1 cellular context compared by ENCODE assay signal in the genomic region with DNA sequence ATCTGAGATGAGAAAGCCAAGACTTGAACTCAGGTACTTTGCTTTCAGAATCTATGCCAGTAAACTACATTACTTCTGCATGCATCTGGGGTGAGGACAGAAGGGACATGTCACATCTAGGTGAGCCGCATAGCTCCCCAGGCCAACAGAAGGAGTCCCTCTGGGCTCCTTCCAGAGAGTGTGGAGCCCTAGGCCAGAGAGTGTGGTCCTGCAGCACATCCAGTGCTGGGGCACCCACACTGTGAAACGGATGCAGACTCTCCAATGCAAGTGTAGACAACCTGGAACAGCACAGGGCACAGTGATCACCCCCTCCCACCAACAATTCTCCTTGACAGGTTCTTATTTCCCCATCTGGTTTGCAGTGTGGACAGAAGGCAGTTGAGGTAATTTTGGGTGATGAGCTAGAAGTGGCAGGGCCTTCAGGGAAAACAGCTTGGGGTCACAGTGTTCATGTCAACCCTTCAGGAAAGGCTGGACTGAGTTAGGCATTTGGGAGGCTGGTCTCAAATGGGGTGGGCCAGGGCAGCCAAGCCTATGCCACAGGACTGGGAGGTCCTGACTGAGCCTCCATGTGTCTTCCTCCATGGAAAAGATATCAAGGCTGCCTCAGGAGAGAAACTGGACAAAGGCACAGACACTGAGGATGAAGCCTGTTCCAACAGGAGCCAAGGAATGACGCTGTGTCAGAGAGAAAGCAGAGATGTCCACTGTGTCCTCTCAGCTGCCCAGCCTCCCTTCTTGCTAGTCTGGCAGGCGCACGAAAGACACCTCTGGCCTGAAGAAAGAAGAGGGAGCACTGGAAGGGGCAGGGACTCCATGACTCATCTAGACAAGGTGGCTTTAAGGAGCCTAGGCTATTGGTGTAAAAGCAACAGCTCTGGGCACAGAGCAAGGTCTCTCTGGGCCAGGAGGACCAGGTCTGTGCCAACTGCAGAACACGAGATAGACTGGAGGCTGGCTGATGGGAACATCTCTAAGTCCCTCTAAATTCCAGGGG.
TF ChIP-seq lines count a peak whose summit lies in the region.

No MANE protein-coding gene starts in this region.

TF ChIP-seq in IMR-90, 13 proteins besides CTCF, POLR2A, EP300 and RAD21:
- TF ChIP-seq NFE2L2 (IDR thresholded peaks at IDR 0.05; ENCODE audit: low read depth, low read length) = no peak
- no peak for TF ChIP-seq CEBPB (IDR thresholded peaks at IDR 0.05; ENCODE audit: low read depth, low read length)
- TF ChIP-seq BHLHE40 (IDR thresholded peaks at IDR 0.05; ENCODE audit: low read depth, low read length) = no peak
- TF ChIP-seq, protein P1, sequence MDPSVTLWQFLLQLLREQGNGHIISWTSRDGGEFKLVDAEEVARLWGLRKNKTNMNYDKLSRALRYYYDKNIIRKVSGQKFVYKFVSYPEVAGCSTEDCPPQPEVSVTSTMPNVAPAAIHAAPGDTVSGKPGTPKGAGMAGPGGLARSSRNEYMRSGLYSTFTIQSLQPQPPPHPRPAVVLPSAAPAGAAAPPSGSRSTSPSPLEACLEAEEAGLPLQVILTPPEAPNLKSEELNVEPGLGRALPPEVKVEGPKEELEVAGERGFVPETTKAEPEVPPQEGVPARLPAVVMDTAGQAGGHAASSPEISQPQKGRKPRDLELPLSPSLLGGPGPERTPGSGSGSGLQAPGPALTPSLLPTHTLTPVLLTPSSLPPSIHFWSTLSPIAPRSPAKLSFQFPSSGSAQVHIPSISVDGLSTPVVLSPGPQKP (IDR thresholded peaks at IDR 0.05; ENCODE audit: borderline replicate concordance, low read depth, low read length) = no peak
- no peak for TF ChIP-seq SMC3 (IDR thresholded peaks at IDR 0.05; ENCODE audit: low read depth, low read length)
- no peak for TF ChIP-seq FOS (IDR thresholded peaks at IDR 0.05; ENCODE audit: low read depth, low read length)
- no peak for TF ChIP-seq MAFK (IDR thresholded peaks at IDR 0.05; ENCODE audit: low read depth, low read length)
- TF ChIP-seq MXI1 (IDR thresholded peaks at IDR 0.05; ENCODE audit: borderline replicate concordance, low read depth, low read length) = no peak
TF ChIP-seq in IMR-90: peak in this region for 0.
